ENCODE assay signal across 8 cellular contexts in genomic region chr3:158434412-158435038, GRCh38.
DNase-seq lines count a peak whose midpoint lies in the region; ATAC-seq and TF ChIP-seq lines count a peak whose summit lies in the region.

No MANE protein-coding gene starts in this region.

- TF ChIP-seq CTCF in Caco-2 (IDR thresholded peaks at IDR 0.05; ENCODE audit: insufficient read depth in 1 of 2, low read depth in 1 of 2, low read length in 1 of 2, severe bottlenecking in 1 of 2, unreplicated experiment in 1 of 2), result peak; percentile 55 to 69

- ATAC-seq in GM19324 (IDR thresholded peaks at IDR 0.05; ENCODE audit: low FRiP score, unreplicated experiment) (peak; percentile 77), HG03196 (IDR thresholded peaks at IDR 0.05; ENCODE audit: unreplicated experiment) (peak; percentile 87)

- no peak overlapping the region for H2AFZ ChIP-seq in neuronal stem cell (ENCODE audit: low read length)

- no peaks in the 10 kb centered on the region for H3K4me1 Mint-ChIP-seq in Caco-2 (ENCODE audit: low read depth, unreplicated experiment)
- H3K4me1 Mint-ChIP-seq in activated CD4-positive, alpha-beta memory T cell treated with anti-CD3 and anti-CD28 coated beads, Interleukin-2, amount 10 ng/mL, durations not matched to agents 7 days and 5 days, result no peaks in the 10 kb centered on the region

- no peaks in the 10 kb centered on the region for H3K79me1 ChIP-seq in neuronal stem cell (ENCODE audit: low read depth, low read length)

- no peak overlapping the region for H2BK120ac ChIP-seq in neuronal stem cell (ENCODE audit: low read depth, low read length)

- H3K9me3 Mint-ChIP-seq in Caco-2 (ENCODE audit: unreplicated experiment), result no peaks in the 10 kb centered on the region
- H3K9me3 Mint-ChIP-seq in activated CD4-positive, alpha-beta memory T cell treated with anti-CD3 and anti-CD28 coated beads, Interleukin-2, amount 10 ng/mL, durations not matched to agents 7 days and 5 days, result no peaks in the 10 kb centered on the region

- H3K14ac ChIP-seq in neuronal stem cell (ENCODE audit: low read length), result no peak overlapping the region

- H3K27ac ChIP-seq in neuronal stem cell (replicated peaks; ENCODE audit: low read length), result no peak overlapping the region

- POLR2A ChIA-PET in Caco-2 (lab: Charles Lee), result no interaction called here
- POLR2A ChIA-PET in activated CD4-positive, alpha-beta memory T cell treated with anti-CD3 and anti-CD28 coated beads, Interleukin-2, amount 10 ng/mL, durations not matched to agents 7 days and 5 days (lab: Charles Lee), result no interaction called here

- H3K36me3 ChIP-seq in Caco-2 (ENCODE audit: control insufficient read depth, insufficient read depth, low read length), result no peaks in the 10 kb centered on the region
- H3K36me3 ChIP-seq in neuronal stem cell (replicated peaks in 1 of 2; ENCODE audit: control insufficient read depth in 2 of 2, insufficient read depth in 2 of 2, low read length in 2 of 2), result no peaks in the 10 kb centered on the region

- H2BK12ac ChIP-seq in neuronal stem cell (ENCODE audit: low read length), result no peak overlapping the region

- intact Hi-C loops in Caco-2 (cut with micrococcal nuclease; ENCODE audit: unreplicated experiment), result loop anchor here (1.0 to 5.0 kb wide), 6 partner anchors 67 to 828 kb away; no protein-coding TSS in a partner anchor

- no peak overlapping the region for H3K23ac ChIP-seq in neuronal stem cell (ENCODE audit: low read depth, low read length, poor library complexity)

- CTCF ChIA-PET in Caco-2 (lab: Charles Lee), result interaction anchor here (0.5 to 1.5 kb wide), 3 partner anchors 157 to 325 kb away, joined by 3 to 7 read pairs (median 3); partner anchors contain the start of gene RSRC1
- CTCF ChIA-PET in activated CD4-positive, alpha-beta memory T cell treated with anti-CD3 and anti-CD28 coated beads, Interleukin-2, amount 10 ng/mL, durations not matched to agents 7 days and 5 days (lab: Charles Lee), result interaction anchor here (0.6 to 2.6 kb wide), 13 partner anchors 9 to 902 kb away, joined by 3 to 15 read pairs (median 3); partner anchors contain the start of gene RSRC1

- no peak overlapping the region for H3K4me2 ChIP-seq in neuronal stem cell (ENCODE audit: insufficient read depth, low read length, poor library complexity, severe bottlenecking)

- no peak overlapping the region for H2BK15ac ChIP-seq in neuronal stem cell (ENCODE audit: low read length)

- no peak overlapping the region for H3K18ac ChIP-seq in neuronal stem cell (ENCODE audit: low read length)

- no peak overlapping the region for H4K91ac ChIP-seq in neuronal stem cell (ENCODE audit: low read depth, low read length, poor library complexity)

- H3K27me3 ChIP-seq in Caco-2 (replicated peaks; ENCODE audit: control insufficient read depth, insufficient read depth, low read length) (no peaks in the 10 kb centered on the region), neuronal stem cell (ENCODE audit: control insufficient read depth in 3 of 3, insufficient read depth in 3 of 3, low read depth in 1 of 3, low read length in 3 of 3) (no peaks in the 10 kb centered on the region)

- no peaks in the 10 kb centered on the region for H3K27me3 Mint-ChIP-seq in Caco-2 (ENCODE audit: insufficient read depth, unreplicated experiment)
- no peaks in the 10 kb centered on the region for H3K27me3 Mint-ChIP-seq in activated CD4-positive, alpha-beta memory T cell treated with anti-CD3 and anti-CD28 coated beads, Interleukin-2, amount 10 ng/mL, durations not matched to agents 7 days and 5 days

- H3K27ac Mint-ChIP-seq in Caco-2 (ENCODE audit: unreplicated experiment), result no peak overlapping the region
- H3K27ac Mint-ChIP-seq in activated CD4-positive, alpha-beta memory T cell treated with anti-CD3 and anti-CD28 coated beads, Interleukin-2, amount 10 ng/mL, durations not matched to agents 7 days and 5 days, result no peak overlapping the region

- no TSS peak for BruUV-seq in Caco-2 (replicated peaks; lab: Mats Ljungman, UMichigan)

- H3K4me1 ChIP-seq in Caco-2 (peaks cover 24% of the 10 kb centered on the region), neuronal stem cell (ENCODE audit: control insufficient read depth in 2 of 2, insufficient read depth in 1 of 2, low read depth in 1 of 2, low read length in 2 of 2) (no peaks in the 10 kb centered on the region)

- no peaks in the 10 kb centered on the region for H3K36me3 Mint-ChIP-seq in Caco-2 (ENCODE audit: insufficient read depth, unreplicated experiment)
- H3K36me3 Mint-ChIP-seq in activated CD4-positive, alpha-beta memory T cell treated with anti-CD3 and anti-CD28 coated beads, Interleukin-2, amount 10 ng/mL, durations not matched to agents 7 days and 5 days (ENCODE audit: low read depth), result peaks cover 2% of the 10 kb centered on the region

- no CpG with 5 or more reads among the region's 4 CpGs for WGBS in neuronal stem cell (ENCODE audit: extremely low coverage in 2 of 2, insufficient read length in 2 of 2, insufficient replicate concordance in 1 of 2), 2 donors

- DNase-seq in Caco-2 (peak; percentile 64 to 69), NCI-H446 treated with DMSO at 0.1 percent for 48 hours (lab: John Stamatoyannopoulos, UW) (peak; percentile 63), fibroblast of the conjunctiva (ENCODE audit: low read depth) (peak; percentile 65), neuronal stem cell (ENCODE audit: low spot score) (peak; percentile 58), activated gamma-delta T cell (lab: John Stamatoyannopoulos, UW) (no peak)
- peak; percentile 28 for DNase-seq in activated CD4-positive, alpha-beta memory T cell treated with anti-CD3 and anti-CD28 coated beads, Interleukin-2, amount 10 ng/mL, durations not matched to agents 7 days and 5 days

- H4K8ac ChIP-seq in neuronal stem cell (ENCODE audit: low read depth, low read length), result no peak overlapping the region

- H3K4ac ChIP-seq in neuronal stem cell (ENCODE audit: low read length), result no peak overlapping the region

- H3K4me3 Mint-ChIP-seq in Caco-2 (ENCODE audit: unreplicated experiment), result no peak overlapping the region
- no peak overlapping the region for H3K4me3 Mint-ChIP-seq in activated CD4-positive, alpha-beta memory T cell treated with anti-CD3 and anti-CD28 coated beads, Interleukin-2, amount 10 ng/mL, durations not matched to agents 7 days and 5 days

- H3K4me3 ChIP-seq in Caco-2 (ENCODE audit: low read depth, low read length), result no peak overlapping the region
- no peak overlapping the region for H3K4me3 ChIP-seq in neuronal stem cell (ENCODE audit: low read length in 2 of 2)

- H2AK5ac ChIP-seq in neuronal stem cell (ENCODE audit: low read depth, low read length), result no peak overlapping the region

- H2BK5ac ChIP-seq in neuronal stem cell (ENCODE audit: low read length), result no peak overlapping the region

- H3K9me3 ChIP-seq in Caco-2 (no peaks in the 10 kb centered on the region), neuronal stem cell (replicated peaks in 1 of 2; ENCODE audit: control insufficient read depth in 2 of 2, insufficient read depth in 1 of 2, low read depth in 1 of 2, low read length in 2 of 2) (no peaks in the 10 kb centered on the region)

- no peak overlapping the region for H3K9ac ChIP-seq in neuronal stem cell (ENCODE audit: low read depth, low read length, poor library complexity)
